9 cellular contexts compared by ENCODE assay signal in the genomic region with DNA sequence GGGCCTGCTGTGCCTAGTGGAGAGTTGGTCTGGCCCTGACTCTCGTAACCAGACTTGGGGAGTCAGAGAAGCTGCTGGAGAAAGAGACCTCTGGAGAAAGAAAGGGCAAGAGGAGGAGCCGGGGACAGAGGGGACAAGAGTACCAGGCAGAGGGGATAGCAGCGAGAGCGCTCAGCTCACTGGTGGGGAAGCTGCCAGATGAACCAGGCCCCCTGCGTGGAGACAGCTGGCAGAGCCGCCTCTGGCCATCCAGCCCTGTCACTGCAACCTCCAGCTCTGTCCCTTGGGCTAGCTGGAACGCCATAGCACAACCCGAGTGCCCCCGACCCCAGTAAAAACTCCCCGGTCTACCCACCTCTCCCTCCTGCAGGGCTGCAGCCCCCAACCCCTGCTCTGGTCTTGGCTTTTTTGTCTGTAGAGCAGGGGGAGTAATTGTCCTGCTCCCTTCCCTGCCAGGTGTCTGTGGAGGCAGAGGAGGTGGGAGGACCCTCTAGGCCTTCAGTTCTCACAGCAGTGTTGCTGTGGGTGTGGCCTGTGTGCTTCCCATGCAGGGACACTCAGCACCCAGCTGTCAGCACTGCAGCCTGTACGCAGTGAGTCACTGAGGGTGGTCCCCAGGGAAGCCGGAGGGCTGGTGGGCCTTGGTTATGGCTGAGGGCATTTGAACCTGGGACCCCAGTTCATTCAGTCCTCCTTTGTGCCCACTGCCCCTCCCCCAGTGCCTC. TPM values are rescaled to one million over a fixed set of nuclear protein-coding genes. Genes with fewer than 3 reads are reported as not detected.
DNase-seq lines count a peak whose midpoint lies in the region; ATAC-seq and TF ChIP-seq lines count a peak whose summit lies in the region.
"Had no signal": no experiment of that assay in that cellular context is flagged by ENCODE, and none has a peak within 500 bp of the region (broad histone marks: within the 10 kb centered on the region; RNA-seq: fewer than 3 reads in every experiment).

No MANE protein-coding gene starts in this region.

- H3K4me1 Mint-ChIP-seq in activated B cell treated with CpG ODN at 0.5 μM for 24 hours, result peaks cover 34% of the 10 kb centered on the region
- H3K4me1 Mint-ChIP-seq in neural crest cell, result peaks cover 20% of the 10 kb centered on the region
- peaks cover 28% of the 10 kb centered on the region for H3K4me1 Mint-ChIP-seq in activated T-cell treated with anti-CD3 and anti-CD28 coated beads, Interleukin-2, amount 50 U/mL, for 24 hours (ENCODE audit: low read depth)

- ATAC-seq in activated B cell treated with CpG ODN at 0.5 μM for 24 hours (ENCODE audit: low read depth), result peak; percentile 45
- no peak for ATAC-seq in GM21619 (IDR thresholded peaks at IDR 0.05; ENCODE audit: unreplicated experiment)

- H3K4me3 Mint-ChIP-seq in activated B cell treated with CpG ODN at 0.5 μM for 24 hours, result no peak overlapping the region
- H3K4me3 Mint-ChIP-seq in neural crest cell, result peak overlapping the region; percentile 38
- H3K4me3 Mint-ChIP-seq in activated T-cell treated with anti-CD3 and anti-CD28 coated beads, Interleukin-2, amount 50 U/mL, for 24 hours, result no peak overlapping the region

- POLR2A ChIA-PET in activated B cell treated with CpG ODN at 0.5 μM for 24 hours (lab: Charles Lee), result interaction anchor here (1.1 kb wide), 1 partner anchor 9 kb away, joined by 10 read pairs; no protein-coding TSS in a partner anchor

- H3K27ac Mint-ChIP-seq in activated B cell treated with CpG ODN at 0.5 μM for 24 hours (peak overlapping the region; percentile 46), neural crest cell (ENCODE audit: unreplicated experiment) (peak overlapping the region; percentile 67)
- no peak overlapping the region for H3K27ac Mint-ChIP-seq in activated T-cell treated with anti-CD3 and anti-CD28 coated beads, Interleukin-2, amount 50 U/mL, for 24 hours

- H3K9me3 Mint-ChIP-seq in activated B cell treated with CpG ODN at 0.5 μM for 24 hours, result no peaks in the 10 kb centered on the region
- no peaks in the 10 kb centered on the region for H3K9me3 Mint-ChIP-seq in neural crest cell
- H3K9me3 Mint-ChIP-seq in activated T-cell treated with anti-CD3 and anti-CD28 coated beads, Interleukin-2, amount 50 U/mL, for 24 hours, result no peaks in the 10 kb centered on the region

- no peak for TF ChIP-seq CTCF in activated B cell treated with CpG ODN at 0.5 μM for 24 hours (IDR thresholded peaks at IDR 0.05)
- TF ChIP-seq CTCF in neural crest cell (conservative IDR thresholded peaks at IDR 0.05), result no peak

- H3K36me3 Mint-ChIP-seq in activated B cell treated with CpG ODN at 0.5 μM for 24 hours (ENCODE audit: low read depth), result no peaks in the 10 kb centered on the region
- H3K36me3 Mint-ChIP-seq in neural crest cell (ENCODE audit: low read depth), result no peaks in the 10 kb centered on the region
- peaks cover 3% of the 10 kb centered on the region for H3K36me3 Mint-ChIP-seq in activated T-cell treated with anti-CD3 and anti-CD28 coated beads, Interleukin-2, amount 50 U/mL, for 24 hours (ENCODE audit: low read depth)

- intact Hi-C loops in activated B cell treated with CpG ODN at 0.5 μM for 24 hours (cut with micrococcal nuclease), result no loop called here

- peak; percentile 18 for DNase-seq in DMS79 treated with DMSO at 0.1 percent for 48 hours (lab: John Stamatoyannopoulos, UW)
- DNase-seq in DMS79 (lab: John Stamatoyannopoulos, UW), result no peak
- peak; percentile 65 for DNase-seq in NCI-H146 (lab: John Stamatoyannopoulos, UW)
- no peak for DNase-seq in activated B cell treated with CpG ODN at 0.5 μM for 24 hours
- no peak for DNase-seq in neural crest cell (ENCODE audit: low read depth, low spot score)
- no peak for DNase-seq in NOMO-1 treated with dmso at 0.1 percent for 144 hours (lab: John Stamatoyannopoulos, UW; ENCODE audit: unreplicated experiment)
- DNase-seq in activated T-cell treated with anti-CD3 and anti-CD28 coated beads, Interleukin-2, amount 50 U/mL, for 24 hours, result no peak
- DNase-seq: activated CD4-positive, alpha-beta T cell treated with anti-CD3 and anti-CD28 coated beads, Interleukin-2, amount 50 U/mL, for 48 hours had no signal

- H3K27me3 Mint-ChIP-seq in activated B cell treated with CpG ODN at 0.5 μM for 24 hours (no peaks in the 10 kb centered on the region), neural crest cell (ENCODE audit: low read depth) (no peaks in the 10 kb centered on the region)
- no peaks in the 10 kb centered on the region for H3K27me3 Mint-ChIP-seq in activated T-cell treated with anti-CD3 and anti-CD28 coated beads, Interleukin-2, amount 50 U/mL, for 24 hours

- CTCF ChIA-PET in activated B cell treated with CpG ODN at 0.5 μM for 24 hours (lab: Charles Lee), result interaction anchor here (2.1 kb wide), 1 partner anchor 8 kb away, joined by 5 read pairs; no protein-coding TSS in a partner anchor

RNA-seq across cellular contexts. Expression of a gene that starts 4.8 kb away (rescaled TPM):
- total RNA-seq in activated B cell treated with CpG ODN at 0.5 μM for 24 hours (122 and 146 TPM in 2 replicates), neural crest cell (39.0 and 41.7 TPM in 2 replicates)

RNA-seq across cellular contexts. Expression of a gene that starts 33.3 kb away (rescaled TPM):
- 7.7 and 8.4 TPM in 2 replicates for total RNA-seq in activated B cell treated with CpG ODN at 0.5 μM for 24 hours
- 18.0 and 18.9 TPM in 2 replicates for total RNA-seq in neural crest cell

RNA-seq across cellular contexts. Expression of a gene that starts 54.9 kb away (rescaled TPM):
- total RNA-seq in activated B cell treated with CpG ODN at 0.5 μM for 24 hours, result 90.6 and 103 TPM in 2 replicates
- 73.3 and 75.6 TPM in 2 replicates for total RNA-seq in neural crest cell

RNA-seq across cellular contexts. Expression of a gene that starts 59.9 kb away (rescaled TPM):
- total RNA-seq in activated B cell treated with CpG ODN at 0.5 μM for 24 hours, result 39.3 and 45.2 TPM in 2 replicates
- 50.5 and 51.8 TPM in 2 replicates for total RNA-seq in neural crest cell

Comparison
In these comparisons a context has a peak if more than half of its experiments do, and no peak if none do; other contexts are left out.
1. DNase-seq: peak in DMS79 treated with DMSO at 0.1 percent for 48 hours (single experiment) and NCI-H146 (single experiment); none in DMS79 (single experiment), activated B cell treated with CpG ODN at 0.5 μM for 24 hours (single experiment), neural crest cell (single experiment), NOMO-1 treated with dmso at 0.1 percent for 144 hours (single experiment) and activated T-cell treated with anti-CD3 and anti-CD28 coated beads, Interleukin-2, amount 50 U/mL, for 24 hours (single experiment).